Comparison of ENCODE assay signal across 9 cellular contexts in the genomic region with DNA sequence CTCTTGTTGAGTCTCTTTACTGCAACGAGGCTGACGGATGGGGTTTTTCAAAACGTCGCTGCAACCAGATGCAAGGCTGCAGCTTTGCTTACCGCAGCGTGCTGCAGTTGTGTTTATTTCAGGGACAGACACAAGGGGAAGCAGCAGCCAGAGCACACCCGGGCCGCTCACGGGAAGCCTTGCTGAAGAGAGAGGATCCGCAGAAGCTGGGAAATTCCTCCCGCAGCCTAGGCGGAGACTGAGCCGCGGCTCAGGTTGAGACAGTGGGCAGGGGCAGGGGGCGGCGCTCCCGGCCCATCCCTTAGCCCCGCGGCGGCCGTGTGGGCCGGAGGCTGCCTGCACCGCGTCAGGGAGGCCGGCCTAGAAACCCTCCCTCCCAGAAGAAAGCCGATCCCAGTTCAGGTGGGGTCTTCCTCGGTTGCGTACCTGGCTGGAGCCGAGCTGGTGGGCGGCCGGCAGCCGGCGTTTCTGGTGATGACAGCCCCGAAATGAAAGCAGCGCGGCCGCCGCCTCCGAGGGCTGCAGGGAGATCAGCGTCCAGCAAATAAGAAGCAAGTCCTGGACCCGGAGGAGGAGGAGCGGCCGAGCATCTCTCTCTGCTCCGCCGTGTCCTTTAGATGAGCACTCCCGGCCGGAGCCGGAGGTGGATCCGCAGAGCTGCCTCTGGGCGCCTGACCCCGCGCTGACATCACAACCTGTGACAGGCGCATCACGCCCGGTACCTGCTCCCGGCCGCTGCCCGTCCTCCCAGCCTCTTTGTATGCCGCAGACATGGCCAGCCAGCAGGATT. TPM values are rescaled to one million over a fixed set of nuclear protein-coding genes. Genes with fewer than 3 reads are reported as not detected.
DNase-seq lines count a peak whose midpoint lies in the region; ATAC-seq and TF ChIP-seq lines count a peak whose summit lies in the region.
"Had no signal": no experiment of that assay in that cellular context is flagged by ENCODE, and none has a peak within 500 bp of the region (broad histone marks: within the 10 kb centered on the region; RNA-seq: fewer than 3 reads in every experiment).

A gene (plus strand): TSS at position 750 of the 790 bp plus-strand sequence. CDS start 22 bp downstream, at position 772.

- no peaks in the 10 kb centered on the region for H3K9me3 Mint-ChIP-seq in endothelial cell (ENCODE audit: unreplicated experiment)
- H3K9me3 Mint-ChIP-seq in mesothelial cell of epicardium = no peaks in the 10 kb centered on the region

- ATAC-seq in GM19023 (IDR thresholded peaks at IDR 0.05; ENCODE audit: unreplicated experiment) (peak; percentile 85), HG03175 (IDR thresholded peaks at IDR 0.05; ENCODE audit: unreplicated experiment) (peak; percentile 80)
- ATAC-seq: Panc1 had no signal

- H3K36me3 Mint-ChIP-seq in endothelial cell (ENCODE audit: low read depth, unreplicated experiment) (no peaks in the 10 kb centered on the region), mesothelial cell of epicardium (no peaks in the 10 kb centered on the region)

- H3K27ac Mint-ChIP-seq in endothelial cell (ENCODE audit: unreplicated experiment) (no peak within 1 kb of the TSS), mesothelial cell of epicardium (peak within 1 kb of the TSS; percentile 91)

- H3K4me3 Mint-ChIP-seq in endothelial cell (ENCODE audit: unreplicated experiment) = peak within 1 kb of the TSS; percentile 88
- peak within 1 kb of the TSS; percentile 95 for H3K4me3 Mint-ChIP-seq in mesothelial cell of epicardium

- H3K27me3 Mint-ChIP-seq in endothelial cell (ENCODE audit: unreplicated experiment) (no peaks in the 10 kb centered on the region), mesothelial cell of epicardium (ENCODE audit: low read depth) (no peaks in the 10 kb centered on the region)

- no peak for TF ChIP-seq CTCF in endothelial cell (IDR thresholded peaks at IDR 0.05; ENCODE audit: unreplicated experiment)
- no peak for TF ChIP-seq CTCF in mesothelial cell of epicardium (IDR thresholded peaks at IDR 0.05; ENCODE audit: unreplicated experiment)

- peaks cover 6% of the 10 kb centered on the region for H3K4me1 Mint-ChIP-seq in endothelial cell (ENCODE audit: unreplicated experiment)
- peaks cover 40% of the 10 kb centered on the region for H3K4me1 Mint-ChIP-seq in mesothelial cell of epicardium

- DNase-seq in AML-193 (lab: John Stamatoyannopoulos, UW) (peak; percentile 76), NCI-H82 (lab: John Stamatoyannopoulos, UW) (peak; percentile 84), activated T-cell treated with anti-CD3 and anti-CD28 coated beads for 1 hour (ENCODE audit: low read depth) (peak; percentile 20), endothelial cell (ENCODE audit: low spot score) (peak; percentile 53), mesothelial cell of epicardium (ENCODE audit: low spot score in 2 of 2, unreplicated experiment in 2 of 2) (peak; percentile 40 to 72)
- DNase-seq in stimulated activated CD8-positive, alpha-beta memory T cell treated with anti-CD3 and anti-CD28 coated beads, Interleukin-4, amount 100 ng/mL, for 24 hours (ENCODE audit: low read depth) = peak; percentile 13

RNA-seq across cellular contexts. Expression of the gene that starts here (rescaled TPM):
- total RNA-seq in endothelial cell (ENCODE audit: unreplicated experiment) (4.5 TPM), mesothelial cell of epicardium (18.1 to 20.1 TPM (median 18.4 TPM) in 3 replicates)

Comparison
In these comparisons a context has a peak if more than half of its experiments do, and no peak if none do; other contexts are left out.
1. Peak in every context shown above with its lines: DNase-seq and ATAC-seq.
2. DNase-seq: peak in every context shown above with its lines; median percentile 84 in NCI-H82; 76 in AML-193; 56 in mesothelial cell of epicardium; 53 in endothelial cell; 20 in activated T-cell treated with anti-CD3 and anti-CD28 coated beads for 1 hour; 13 in stimulated activated CD8-positive, alpha-beta memory T cell treated with anti-CD3 and anti-CD28 coated beads, Interleukin-4, amount 100 ng/mL, for 24 hours.